8 cellular contexts compared by ENCODE assay signal in the genomic region with DNA sequence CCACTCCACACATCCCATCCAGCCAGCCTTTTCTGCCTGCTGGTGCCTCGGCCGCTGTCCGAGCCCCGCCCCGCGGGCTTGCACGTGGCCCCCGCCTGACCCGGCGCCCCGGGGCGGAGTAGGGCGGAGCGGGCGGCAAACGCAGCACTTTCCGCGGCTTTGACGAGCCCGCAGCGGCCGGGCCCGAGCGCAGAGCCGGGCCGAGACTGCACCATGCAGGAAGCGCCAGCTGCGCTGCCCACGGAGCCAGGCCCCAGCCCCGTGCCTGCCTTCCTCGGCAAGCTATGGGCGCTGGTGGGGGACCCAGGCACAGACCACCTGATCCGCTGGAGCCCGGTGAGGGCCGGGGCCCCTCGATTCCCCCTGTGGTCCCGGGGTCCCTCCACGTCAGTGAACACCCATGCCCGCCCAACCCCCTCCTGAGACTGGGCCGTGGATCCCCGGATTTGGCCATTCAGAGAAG. TPM values are rescaled to one million over a fixed set of nuclear protein-coding genes. Genes with fewer than 3 reads are reported as not detected.
A peak's percentile ranks its signal among the peaks of the same experiment; 100 is the strongest.
DNase-seq lines count a peak whose midpoint lies in the region; ATAC-seq and TF ChIP-seq lines count a peak whose summit lies in the region.

Gene HSF4, plus strand, starts transcription at position 147 of the 463 bp plus-strand sequence. Its CDS starts 67 bp downstream, at position 214.

- no peaks in the 10 kb centered on the region for H3K9me3 ChIP-seq in mammary epithelial cell (replicated peaks; ENCODE audit: insufficient read depth, low read length)

- in situ Hi-C loops in mammary epithelial cell (cut with MboI; ENCODE audit: low sequenced_read_pairs in 2 of 2), result no loop called here

- H3K27me3 ChIP-seq in mammary epithelial cell (ENCODE audit: insufficient read depth, low read length), result no peaks in the 10 kb centered on the region

- H3K4me2 ChIP-seq in mammary epithelial cell (ENCODE audit: insufficient read depth, low read depth, low read length), result no peak within 1 kb of the TSS

- CTCF ChIA-PET in MCF 10A (lab: Yijun Ruan, JAX) (interaction anchor here (0.5 to 0.6 kb wide), 2 partner anchors 28 to 36 kb away, joined by 3 to 5 read pairs; no protein-coding TSS in a partner anchor), mammary epithelial cell (lab: Charles Lee; ENCODE audit: low non-redundant PET) (no interaction called here)

- no peaks in the 10 kb centered on the region for H3K27me3 Mint-ChIP-seq in MCF 10A (ENCODE audit: insufficient read depth, unreplicated experiment)
- H3K27me3 Mint-ChIP-seq in activated naive CD8-positive, alpha-beta T cell treated with anti-CD3 and anti-CD28 coated beads for 36 hours, result peaks cover 77% of the 10 kb centered on the region

- no peaks in the 10 kb centered on the region for H4K20me1 ChIP-seq in mammary epithelial cell (ENCODE audit: insufficient read depth, low read length)

- peaks cover 2% of the 10 kb centered on the region for H3K4me1 Mint-ChIP-seq in MCF 10A (ENCODE audit: insufficient read depth, unreplicated experiment)
- peaks cover 21% of the 10 kb centered on the region for H3K4me1 Mint-ChIP-seq in activated naive CD8-positive, alpha-beta T cell treated with anti-CD3 and anti-CD28 coated beads for 36 hours

- peaks cover 12% of the 10 kb centered on the region for H3K4me1 ChIP-seq in mammary epithelial cell (ENCODE audit: insufficient read depth, low read length)

- no peak within 1 kb of the TSS for H3K27ac Mint-ChIP-seq in MCF 10A (ENCODE audit: low read depth, unreplicated experiment)
- H3K27ac Mint-ChIP-seq in activated naive CD8-positive, alpha-beta T cell treated with anti-CD3 and anti-CD28 coated beads for 36 hours, result no peak within 1 kb of the TSS

- intact Hi-C loops in MCF 10A (cut with micrococcal nuclease), result no loop called here
- intact Hi-C loops in mammary epithelial cell (cut with micrococcal nuclease), result no loop called here
- intact Hi-C loops in sciatic nerve (cut with DNase I), result no loop called here

- dilution Hi-C loops in mammary epithelial cell (cut with HindIII; ENCODE audit: low sequenced_read_pairs), result no loop called here

- H3K4me3 Mint-ChIP-seq in MCF 10A (ENCODE audit: unreplicated experiment), result no peak within 1 kb of the TSS
- H3K4me3 Mint-ChIP-seq in activated naive CD8-positive, alpha-beta T cell treated with anti-CD3 and anti-CD28 coated beads for 36 hours, result peak within 1 kb of the TSS; percentile 32

- H3K36me3 Mint-ChIP-seq in MCF 10A (ENCODE audit: insufficient read depth, unreplicated experiment), result peaks cover 12% of the 10 kb centered on the region
- H3K36me3 Mint-ChIP-seq in activated naive CD8-positive, alpha-beta T cell treated with anti-CD3 and anti-CD28 coated beads for 36 hours, result peaks cover 11% of the 10 kb centered on the region

- peak; percentile 64 for ATAC-seq in sciatic nerve
- ATAC-seq in HG02798 (IDR thresholded peaks at IDR 0.05; ENCODE audit: poor library complexity, unreplicated experiment), result no peak
- ATAC-seq in GM19452 (IDR thresholded peaks at IDR 0.05; ENCODE audit: unreplicated experiment), result no peak

- H3K9ac ChIP-seq in mammary epithelial cell (ENCODE audit: insufficient read depth, low read length), result no peak within 1 kb of the TSS

- DNase-seq in MCF 10A (ENCODE audit: unreplicated experiment) (no peak), mammary epithelial cell (no peak), hippocampal formation (lab: John Stamatoyannopoulos, UW) (peak; percentile 29 to 53), sciatic nerve (ENCODE audit: low spot score) (no peak), NCI-H510A (lab: John Stamatoyannopoulos, UW) (no peak)
- DNase-seq in activated naive CD8-positive, alpha-beta T cell treated with anti-CD3 and anti-CD28 coated beads for 36 hours, result no peak

- no peak within 1 kb of the TSS for H3K4me3 ChIP-seq in mammary epithelial cell (replicated peaks in 1 of 3; ENCODE audit: insufficient read depth in 1 of 3, low read depth in 2 of 3, low read length in 3 of 3)

- peaks cover 5% of the 10 kb centered on the region for H3K79me2 ChIP-seq in mammary epithelial cell (ENCODE audit: insufficient read depth, low read length)

- BruUV-seq in MCF 10A (replicated peaks; lab: Mats Ljungman, UMichigan) (no TSS peak), mammary epithelial cell (replicated peaks; lab: Mats Ljungman, UMichigan) (no TSS peak)

- H2AFZ ChIP-seq in mammary epithelial cell (ENCODE audit: low read depth, low read length), result no peak within 1 kb of the TSS

- POLR2A ChIA-PET in MCF 10A (lab: Yijun Ruan, JAX), result no interaction called here

- WGBS in mammary epithelial cell (ENCODE audit: low coverage, missing lambda C conversion rate), result 23% methylated on average over 6 of the region's 41 CpGs

- H3K27ac ChIP-seq in mammary epithelial cell (ENCODE audit: insufficient read depth, low read depth, low read length), result no peak within 1 kb of the TSS

- H3K36me3 ChIP-seq in mammary epithelial cell (ENCODE audit: insufficient read depth, low read length), result no peaks in the 10 kb centered on the region

- TF ChIP-seq CTCF in MCF 10A (IDR thresholded peaks at IDR 0.05; ENCODE audit: unreplicated experiment) (no peak), mammary epithelial cell (conservative IDR thresholded peaks at IDR 0.05 in 1 of 2, IDR thresholded peaks at IDR 0.05 in 1 of 2; ENCODE audit: extremely low read depth in 1 of 2, insufficient read depth in 1 of 2, low read depth in 1 of 2, low read length in 2 of 2) (no peak)

- no peaks in the 10 kb centered on the region for H3K9me3 Mint-ChIP-seq in MCF 10A (ENCODE audit: unreplicated experiment)
- no peaks in the 10 kb centered on the region for H3K9me3 Mint-ChIP-seq in activated naive CD8-positive, alpha-beta T cell treated with anti-CD3 and anti-CD28 coated beads for 36 hours

RNA-seq across cellular contexts. Expression of gene HSF4, which starts in this region (rescaled TPM):
- 34.3 and 34.8 TPM in 2 replicates for total RNA-seq in MCF 10A (2022)
- total RNA-seq in mammary epithelial cell, result 10 to 100 TPM in 1 of 2 donors, 1 to 10 TPM in 1; 2.3 to 19.9 TPM
- polyA plus RNA-seq in mammary epithelial cell, result 3.6 TPM
- polyA minus RNA-seq in mammary epithelial cell, result 1.8 TPM
- total RNA-seq in activated naive CD8-positive, alpha-beta T cell treated with anti-CD3 and anti-CD28 coated beads for 36 hours, result 10 to 100 TPM in 1 of 2 experiments, 1 to 10 TPM in 1; 9.3 to 10.1 TPM
- total RNA-seq in sciatic nerve, result 123 TPM

Comparison
In these comparisons a context has a peak if more than half of its experiments do, and no peak if none do; other contexts are left out.
1. DNase-seq: peak in hippocampal formation (2 of 2); none in MCF 10A (single experiment), mammary epithelial cell (single experiment), activated naive CD8-positive, alpha-beta T cell treated with anti-CD3 and anti-CD28 coated beads for 36 hours (single experiment), sciatic nerve (single experiment) and NCI-H510A (single experiment).